In genomic region chr2:241386519-241386918, GRCh38 we compare ENCODE assay signal across 1 cellular context.
TF ChIP-seq lines count a peak whose summit lies in the region.

No MANE protein-coding gene starts in this region.

TF ChIP-seq in endothelial cell of umbilical vein, 7 proteins besides CTCF, POLR2A, EP300 and RAD21:
- TF ChIP-seq JUN (IDR thresholded peaks at IDR 0.05; ENCODE audit: borderline replicate concordance, insufficient read depth, insufficient read length, low read depth) (no peak), GATA2 (IDR thresholded peaks at IDR 0.05; ENCODE audit: insufficient read depth, insufficient read length, low read depth, low read length) (no peak), EZH2 (IDR thresholded peaks at IDR 0.05; ENCODE audit: borderline replicate concordance, low read depth, low read length, severe bottlenecking) (no peak)
TF ChIP-seq in endothelial cell of umbilical vein: peak in this region for 0.
